ENCODE assay signal across 9 cellular contexts in the genomic region with DNA sequence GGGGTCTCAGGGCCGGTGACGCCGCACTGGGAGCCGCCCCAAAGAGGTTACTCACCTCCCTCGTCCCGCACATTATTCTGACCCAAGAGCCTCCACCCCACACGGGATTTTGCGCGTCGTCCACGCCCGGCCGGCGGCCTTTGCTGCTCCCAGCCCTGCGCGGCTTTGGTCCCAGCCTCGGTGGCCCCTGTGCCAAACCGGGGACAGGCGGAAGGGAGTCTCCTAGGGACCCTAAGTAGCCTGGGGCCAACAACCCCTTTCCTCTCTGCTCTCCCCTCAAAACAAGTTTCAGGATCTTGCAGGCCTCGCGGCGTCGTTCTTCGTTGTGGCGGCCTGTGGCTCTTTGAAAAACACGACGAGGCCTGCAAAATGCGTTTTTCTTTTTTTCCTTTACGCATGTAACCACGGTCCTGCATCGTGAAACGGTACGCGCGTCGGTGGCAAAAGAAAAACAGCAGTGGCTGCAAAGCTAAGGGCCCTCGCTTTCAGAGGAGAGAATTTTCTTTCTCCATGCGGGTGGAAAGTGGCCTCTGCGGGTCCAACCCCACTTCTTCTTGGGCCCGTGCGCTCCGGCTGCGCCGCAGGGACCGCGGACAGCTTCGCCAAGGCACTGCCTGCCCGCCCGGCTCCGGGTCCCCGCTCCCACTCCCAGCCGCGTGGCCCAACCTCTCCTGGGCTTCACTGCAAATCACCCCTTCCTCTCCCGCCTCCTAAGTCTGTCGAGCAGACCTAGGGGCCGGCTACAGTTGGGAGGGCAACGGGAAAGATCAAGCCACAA. TPM values are rescaled to one million over a fixed set of nuclear protein-coding genes. Genes with fewer than 3 reads are reported as not detected.
DNase-seq lines count a peak whose midpoint lies in the region; ATAC-seq and TF ChIP-seq lines count a peak whose summit lies in the region.
"Had no signal": no experiment of that assay in that cellular context is flagged by ENCODE, and none has a peak within 500 bp of the region (broad histone marks: within the 10 kb centered on the region; RNA-seq: fewer than 3 reads in every experiment).

No MANE protein-coding gene starts in this region.

- H3K4me3 Mint-ChIP-seq in activated CD8-positive, alpha-beta memory T cell treated with anti-CD3 and anti-CD28 coated beads, Interleukin-2, amount 10 ng/mL, durations not matched to agents 7 days and 5 days, result peak overlapping the region; percentile 74
- peak overlapping the region; percentile 88 to 92 for H3K4me3 Mint-ChIP-seq in stimulated activated naive CD8-positive, alpha-beta T cell treated with anti-CD3 and anti-CD28 coated beads, Interleukin-15, amount 100 ng/mL, for 72 hours

- intact Hi-C loops in right cardiac atrium (cut with DNase I), result loop anchor here in 2 of 4 donors (10.0 kb wide), 2 partner anchors 174 to 274 kb away; no protein-coding TSS in a partner anchor

- CTCF ChIA-PET in activated CD8-positive, alpha-beta memory T cell treated with anti-CD3 and anti-CD28 coated beads, Interleukin-2, amount 10 ng/mL, durations not matched to agents 7 days and 5 days (lab: Charles Lee), result interaction anchor here (0.7 to 14.7 kb wide), 14 partner anchors 12 to 167 kb away, joined by 3 to 114 read pairs (median 6); no protein-coding TSS in a partner anchor

- peak overlapping the region; percentile 63 for H3K9ac ChIP-seq in SU-DHL-6 (ENCODE audit: low read length)
- H3K9ac ChIP-seq: parathyroid adenoma had no signal

- H3K27me3 Mint-ChIP-seq in activated CD8-positive, alpha-beta memory T cell treated with anti-CD3 and anti-CD28 coated beads, Interleukin-2, amount 10 ng/mL, durations not matched to agents 7 days and 5 days, result no peaks in the 10 kb centered on the region
- H3K27me3 Mint-ChIP-seq in stimulated activated naive CD8-positive, alpha-beta T cell treated with anti-CD3 and anti-CD28 coated beads, Interleukin-15, amount 100 ng/mL, for 72 hours, result no peaks in the 10 kb centered on the region

- H3K36me3 Mint-ChIP-seq in activated CD8-positive, alpha-beta memory T cell treated with anti-CD3 and anti-CD28 coated beads, Interleukin-2, amount 10 ng/mL, durations not matched to agents 7 days and 5 days, result peaks cover 76% of the 10 kb centered on the region

- no peaks in the 10 kb centered on the region for H3K27me3 ChIP-seq in SU-DHL-6 (ENCODE audit: low read length)
- H3K27me3 ChIP-seq in right cardiac atrium (ENCODE audit: control insufficient read depth, insufficient read depth), result no peaks in the 10 kb centered on the region

- DNase-seq in activated CD8-positive, alpha-beta memory T cell treated with anti-CD3 and anti-CD28 coated beads, Interleukin-2, amount 10 ng/mL, durations not matched to agents 7 days and 5 days, result no peak
- DNase-seq in activated CD8-positive, alpha-beta memory T cell treated with anti-CD3 and anti-CD28 coated beads, Interleukin-2, amount 50 U/mL, for 4 hours, result no peak
- no peak for DNase-seq in right cardiac atrium
- no peak for DNase-seq in stimulated activated naive CD8-positive, alpha-beta T cell treated with anti-CD3 and anti-CD28 coated beads, Interleukin-15, amount 100 ng/mL, for 72 hours
- no peak for DNase-seq in NCI-H187 (lab: John Stamatoyannopoulos, UW)
- DNase-seq in GM10266 (ENCODE audit: extremely low spot score), result no peak
- DNase-seq in substantia nigra (lab: John Stamatoyannopoulos, UW), result no peak

- H3K9me3 ChIP-seq in SU-DHL-6 (ENCODE audit: insufficient read depth, low read length), result no peaks in the 10 kb centered on the region
- H3K9me3 ChIP-seq in right cardiac atrium (ENCODE audit: control insufficient read depth, low read length), result no peaks in the 10 kb centered on the region

- H3K9me2 ChIP-seq in SU-DHL-6 (replicated peaks; ENCODE audit: insufficient read depth, low read length), result no peaks in the 10 kb centered on the region

- no peaks in the 10 kb centered on the region for H3K9me3 Mint-ChIP-seq in activated CD8-positive, alpha-beta memory T cell treated with anti-CD3 and anti-CD28 coated beads, Interleukin-2, amount 10 ng/mL, durations not matched to agents 7 days and 5 days (ENCODE audit: low read depth)
- no peaks in the 10 kb centered on the region for H3K9me3 Mint-ChIP-seq in stimulated activated naive CD8-positive, alpha-beta T cell treated with anti-CD3 and anti-CD28 coated beads, Interleukin-15, amount 100 ng/mL, for 72 hours

- no peaks in the 10 kb centered on the region for H3K4me1 ChIP-seq in right cardiac atrium (ENCODE audit: control insufficient read depth, insufficient read depth, low read length)
- H3K4me1 ChIP-seq: parathyroid adenoma had no signal

- peak overlapping the region; percentile 76 for H2AFZ ChIP-seq in SU-DHL-6 (ENCODE audit: low read depth, low read length, severe bottlenecking)
- H2AFZ ChIP-seq: parathyroid adenoma had no signal

- H3K36me3 ChIP-seq in SU-DHL-6 (ENCODE audit: low read length), result 0 out of 2 replicates have a peak, but pooled peaks cover 4% of the 10 kb centered on the region

- 0 out of 2 replicates have a peak, but pooled peaks cover 3% of the 10 kb centered on the region for H3F3A ChIP-seq in SU-DHL-6 (ENCODE audit: insufficient read depth)

- H3K4me3 ChIP-seq in SU-DHL-6 (ENCODE audit: insufficient read depth, low read length, poor library complexity, severe bottlenecking) (peak overlapping the region; percentile 39), right cardiac atrium (ENCODE audit: low read length) (peak overlapping the region; percentile 42)

- ATAC-seq in activated CD8-positive, alpha-beta memory T cell treated with anti-CD3 and anti-CD28 coated beads, Interleukin-2, amount 10 ng/mL, durations not matched to agents 7 days and 5 days, result no peak
- no peak for ATAC-seq in right cardiac atrium
- peak; percentile 1 for ATAC-seq in stimulated activated naive CD8-positive, alpha-beta T cell treated with anti-CD3 and anti-CD28 coated beads, Interleukin-15, amount 100 ng/mL, for 72 hours

- H3K27ac ChIP-seq in SU-DHL-6 (ENCODE audit: low read depth, low read length), result peak overlapping the region; percentile 62
- H3K27ac ChIP-seq in right cardiac atrium (ENCODE audit: low read length), result no peak overlapping the region
- H3K27ac ChIP-seq in substantia nigra (ENCODE audit: low read depth, low read length, poor library complexity, severe bottlenecking), result no peak overlapping the region
- H3K27ac ChIP-seq: parathyroid adenoma had no signal

- TF ChIP-seq CTCF in SU-DHL-6 (IDR thresholded peaks at IDR 0.05; ENCODE audit: insufficient read depth, low read length, poor library complexity, severe bottlenecking), result no peak
- TF ChIP-seq CTCF in GM10266 (IDR thresholded peaks at IDR 0.05; ENCODE audit: control insufficient read depth, insufficient read depth, low read depth, missing control alignments), result no peak

- peaks cover 36% of the 10 kb centered on the region for H3K79me2 ChIP-seq in SU-DHL-6 (ENCODE audit: insufficient read depth, low read length)
- H3K79me2 ChIP-seq: parathyroid adenoma had no signal

- no peaks in the 10 kb centered on the region for H4K20me1 ChIP-seq in SU-DHL-6 (ENCODE audit: low read depth, low read length)

- peaks cover 72% of the 10 kb centered on the region for H3K4me1 Mint-ChIP-seq in activated CD8-positive, alpha-beta memory T cell treated with anti-CD3 and anti-CD28 coated beads, Interleukin-2, amount 10 ng/mL, durations not matched to agents 7 days and 5 days
- peaks cover 76% of the 10 kb centered on the region for H3K4me1 Mint-ChIP-seq in stimulated activated naive CD8-positive, alpha-beta T cell treated with anti-CD3 and anti-CD28 coated beads, Interleukin-15, amount 100 ng/mL, for 72 hours

- peak overlapping the region; percentile 60 for H3K4me2 ChIP-seq in SU-DHL-6 (ENCODE audit: low read depth, low read length, poor library complexity, severe bottlenecking)

- peak overlapping the region; percentile 90 for H3K27ac Mint-ChIP-seq in activated CD8-positive, alpha-beta memory T cell treated with anti-CD3 and anti-CD28 coated beads, Interleukin-2, amount 10 ng/mL, durations not matched to agents 7 days and 5 days
- peak overlapping the region; percentile 81 to 95 for H3K27ac Mint-ChIP-seq in stimulated activated naive CD8-positive, alpha-beta T cell treated with anti-CD3 and anti-CD28 coated beads, Interleukin-15, amount 100 ng/mL, for 72 hours

- 14% methylated on average over 57 of the region's 57 CpGs for WGBS in right cardiac atrium

RNA-seq across cellular contexts. Expression of a gene that starts 0.8 kb away (rescaled TPM):
- total RNA-seq in activated CD8-positive, alpha-beta memory T cell treated with anti-CD3 and anti-CD28 coated beads, Interleukin-2, amount 10 ng/mL, durations not matched to agents 7 days and 5 days, result 100 to 1,000 TPM; 224 to 246 TPM
- 1 to 10 TPM in 2 of 4 donors, under 1 TPM in 2; 0.79 to 1.8 (median 0.96) TPM for total RNA-seq in right cardiac atrium
- polyA plus RNA-seq in right cardiac atrium, result 0.34 TPM

Comparison
In these comparisons a context has a peak if more than half of its experiments do, and no peak if none do; other contexts are left out.
1. RNA of a gene that starts 0.8 kb away (total RNA-seq): 224 to 246 TPM in activated CD8-positive, alpha-beta memory T cell treated with anti-CD3 and anti-CD28 coated beads, Interleukin-2, amount 10 ng/mL, durations not matched to agents 7 days and 5 days; 0.79 to 1.8 TPM in right cardiac atrium; every median in the first group is over 10 times any median in the second.